ENCODE assay signal across 18 cellular contexts in genomic region chr10:58981846-58982245, GRCh38.
DNase-seq lines count a peak whose midpoint lies in the region; ATAC-seq, FAIRE-seq and TF ChIP-seq lines count a peak whose summit lies in the region.
"Had no signal": no experiment of that assay in that cellular context is flagged by ENCODE, and none has a peak within 500 bp of the region (broad histone marks: within the 10 kb centered on the region; RNA-seq: fewer than 3 reads in every experiment).

No MANE protein-coding gene starts in this region.

- H4K20me1 ChIP-seq in GM12878 (ENCODE audit: control insufficient read depth, insufficient read depth), result no peaks in the 10 kb centered on the region

- ATAC-seq in GM12878 (no peak; the same call in 1 of the 3 replicates), GM18861 (IDR thresholded peaks at IDR 0.05; ENCODE audit: unreplicated experiment) (no peak), GM21447 (IDR thresholded peaks at IDR 0.05; ENCODE audit: unreplicated experiment) (no peak), GM19452 (IDR thresholded peaks at IDR 0.05; ENCODE audit: unreplicated experiment) (no peak)

- H2BK5ac ChIP-seq in mesendoderm (ENCODE audit: low read length), result no peak overlapping the region

- peak overlapping the region; percentile 4 for H3K18ac ChIP-seq in mesendoderm (ENCODE audit: low read length)

- H3K4me3 ChIP-seq in GM12878, result no peak overlapping the region
- H3K4me3 ChIP-seq in mesendoderm (ENCODE audit: low read length), result no peak overlapping the region
- H3K4me3 ChIP-seq in breast epithelium, result no peak overlapping the region
- H3K4me3 ChIP-seq: GM23248, MG63 had no signal

- H2BK15ac ChIP-seq in mesendoderm (replicated peaks; ENCODE audit: low read depth), result no peak overlapping the region

- H4K5ac ChIP-seq in mesendoderm (ENCODE audit: low read length), result no peak overlapping the region

- no TSS peak for BruUV-seq in GM12878 (replicated peaks; lab: Mats Ljungman, UMichigan)

- CTCF ChIA-PET in GM12878 (lab: Yijun Ruan, JAX), result interaction anchor here (0.7 to 5.9 kb wide), 9 partner anchors 11 to 201 kb away, joined by 3 to 56 read pairs (median 9); no protein-coding TSS in a partner anchor

- H3K27me3 ChIP-seq in GM12878 (replicated peaks in 1 of 2; ENCODE audit: control insufficient read depth in 2 of 2, insufficient read depth in 2 of 2, low read length in 1 of 2) (no peaks in the 10 kb centered on the region), mesendoderm (ENCODE audit: insufficient read depth, low read length, poor library complexity) (no peaks in the 10 kb centered on the region), breast epithelium (no peaks in the 10 kb centered on the region)
- H3K27me3 ChIP-seq: MG63 had no signal

- H3K79me1 ChIP-seq in mesendoderm (ENCODE audit: low read length), result no peaks in the 10 kb centered on the region

- no peak overlapping the region for H3K27ac ChIP-seq in GM12878 (ENCODE audit: control insufficient read depth, insufficient read depth)
- H3K27ac ChIP-seq in mesendoderm (ENCODE audit: low read depth, low read length), result no peak overlapping the region
- no peak overlapping the region for H3K27ac ChIP-seq in breast epithelium
- H3K27ac ChIP-seq: C4-2B, GM23248 had no signal

- DNase-seq in NCI-H82 (lab: John Stamatoyannopoulos, UW), result peak; percentile 13
- no peak for DNase-seq in NCI-H82 treated with DMSO at 0.1 percent for 48 hours (lab: John Stamatoyannopoulos, UW; ENCODE audit: unreplicated experiment)
- DNase-seq in GM12878 (ENCODE audit: low read depth, low spot score), result no peak
- DNase-seq in mesendoderm, result peak; percentile 91
- DNase-seq in breast epithelium (ENCODE audit: low spot score in 2 of 2), result no peak
- DNase-seq: GM23248, NCI-H2029, NCI-H226, NCI-H526, SK-N-SH, T-helper 1 cell had no signal

- no peak overlapping the region for H3K4ac ChIP-seq in mesendoderm (ENCODE audit: low read depth, low read length)

- H3K9me3 ChIP-seq in GM12878 (replicated peaks; ENCODE audit: control insufficient read depth, insufficient read depth, low read length), result no peaks in the 10 kb centered on the region
- H3K9me3 ChIP-seq in breast epithelium, result no peaks in the 10 kb centered on the region
- H3K9me3 ChIP-seq: MG63, SK-N-SH had no signal

- TF ChIP-seq RAD21 in GM12878 (IDR thresholded peaks at IDR 0.05; ENCODE audit: insufficient read depth, low read depth, low read length), result no peak

- no peaks in the 10 kb centered on the region for H3K36me3 ChIP-seq in GM12878 (ENCODE audit: control insufficient read depth in 2 of 2, insufficient read depth in 2 of 2, low read length in 1 of 2)
- H3K36me3 ChIP-seq in mesendoderm (ENCODE audit: control insufficient read depth, insufficient read depth, low read length), result no peaks in the 10 kb centered on the region
- no peaks in the 10 kb centered on the region for H3K36me3 ChIP-seq in breast epithelium
- H3K36me3 ChIP-seq: MG63 had no signal

- under 1% methylated on average over 6 of the region's 6 CpGs for WGBS in GM12878 (ENCODE audit: insufficient coverage, insufficient replicate concordance, low lambda C conversion rate, missing lambda C conversion rate)
- WGBS in mesendoderm (ENCODE audit: extremely low coverage, insufficient coverage, low lambda C conversion rate), result no CpG with 5 or more reads among the region's 6 CpGs

- TF ChIP-seq EP300 in GM12878 (IDR thresholded peaks at IDR 0.05; ENCODE audit: borderline replicate concordance in 1 of 2, control insufficient read depth in 1 of 2, low read depth in 2 of 2, low read length in 2 of 2), result no peak

- no peak overlapping the region for H3K23ac ChIP-seq in mesendoderm (ENCODE audit: low read length)

- H3K9ac ChIP-seq in GM12878 (ENCODE audit: control insufficient read depth, insufficient read depth, low read length), result no peak overlapping the region
- no peak overlapping the region for H3K9ac ChIP-seq in mesendoderm (ENCODE audit: low read length)
- H3K9ac ChIP-seq: GM23248, SK-N-SH had no signal

- H2AK5ac ChIP-seq in mesendoderm (ENCODE audit: low read length), result no peak overlapping the region

- H4K8ac ChIP-seq in mesendoderm (ENCODE audit: low read depth, low read length), result no peak overlapping the region

- in situ Hi-C loops in GM12878 (cut with MboI), result no loop called here

- H3K56ac ChIP-seq in mesendoderm (ENCODE audit: low read length), result no peak overlapping the region

- no peak overlapping the region for H2BK120ac ChIP-seq in mesendoderm (ENCODE audit: low read depth, low read length)

- intact Hi-C loops in GM12878 (cut with micrococcal nuclease; ENCODE audit: unreplicated experiment), result loop anchor here (2.0 kb wide), 1 partner anchor 15 kb away; no protein-coding TSS in a partner anchor
- intact Hi-C loops in breast epithelium (cut with DNase I; ENCODE audit: low total_unique reads), result no loop called here

- SMC1A ChIA-PET in GM12878 (lab: Charles Lee; ENCODE audit: uncharacterized antibody, unreplicated experiment), result interaction anchor here (0.8 to 8.6 kb wide), 13 partner anchors 10 to 79 kb away, joined by 3 to 123 read pairs (median 7); no protein-coding TSS in a partner anchor

- TF ChIP-seq CTCF in GM12878 (IDR thresholded peaks at IDR 0.05 in 2 of 3, conservative IDR thresholded peaks at IDR 0.05 in 1 of 3; ENCODE audit: control insufficient read depth in 2 of 3, extremely low read depth in 1 of 3, insufficient read depth in 1 of 3, low read depth in 3 of 3, low read length in 3 of 3) (no peak), breast epithelium (IDR thresholded peaks at IDR 0.05) (no peak)

- H3K79me2 ChIP-seq in GM12878 (ENCODE audit: control insufficient read depth, insufficient read depth, low read length) (no peaks in the 10 kb centered on the region), mesendoderm (ENCODE audit: control insufficient read depth, insufficient read depth, low read length) (no peaks in the 10 kb centered on the region)

- H3K4me1 ChIP-seq in GM12878 (ENCODE audit: control insufficient read depth, insufficient read depth, low read length) (no peaks in the 10 kb centered on the region), mesendoderm (ENCODE audit: control insufficient read depth, low read depth, low read length) (peaks cover 6% of the 10 kb centered on the region), breast epithelium (no peaks in the 10 kb centered on the region)

- TF ChIP-seq POLR2A in GM12878 (IDR thresholded peaks at IDR 0.05; ENCODE audit: low read depth, low read length), result no peak
- TF ChIP-seq POLR2A in breast epithelium (IDR thresholded peaks at IDR 0.05), result no peak

- H2AFZ ChIP-seq in GM12878 (ENCODE audit: control insufficient read depth, low read depth, low read length), result peak overlapping the region; percentile 28; the same call in 1 of the 2 replicates
- H2AFZ ChIP-seq: GM23248 had no signal

- RAD21 ChIA-PET in GM12878 (lab: Charles Lee; ENCODE audit: unreplicated experiment), result interaction anchor here (0.8 to 6.5 kb wide), 11 partner anchors 11 to 197 kb away, joined by 3 to 69 read pairs (median 6); no protein-coding TSS in a partner anchor

- H3K4me2 ChIP-seq in GM12878 (ENCODE audit: control insufficient read depth, insufficient read depth) (no peak overlapping the region), mesendoderm (ENCODE audit: low read length) (no peak overlapping the region)
- H3K4me2 ChIP-seq: SK-N-SH had no signal

- no peak for FAIRE-seq in GM12878 (lab: Jason Lieb, UNC)
- FAIRE-seq: GM12891, GM19239 had no signal

- POLR2A ChIA-PET in GM12878 (lab: Charles Lee), result interaction anchor here (0.8 to 3.9 kb wide), 7 partner anchors 10 to 714 kb away, joined by 3 to 19 read pairs (median 4); partner anchors contain the start of gene IPMK

TF ChIP-seq in GM12878, 131 proteins besides CTCF, POLR2A, EP300 and RAD21:
- TF ChIP-seq, protein P1, sequence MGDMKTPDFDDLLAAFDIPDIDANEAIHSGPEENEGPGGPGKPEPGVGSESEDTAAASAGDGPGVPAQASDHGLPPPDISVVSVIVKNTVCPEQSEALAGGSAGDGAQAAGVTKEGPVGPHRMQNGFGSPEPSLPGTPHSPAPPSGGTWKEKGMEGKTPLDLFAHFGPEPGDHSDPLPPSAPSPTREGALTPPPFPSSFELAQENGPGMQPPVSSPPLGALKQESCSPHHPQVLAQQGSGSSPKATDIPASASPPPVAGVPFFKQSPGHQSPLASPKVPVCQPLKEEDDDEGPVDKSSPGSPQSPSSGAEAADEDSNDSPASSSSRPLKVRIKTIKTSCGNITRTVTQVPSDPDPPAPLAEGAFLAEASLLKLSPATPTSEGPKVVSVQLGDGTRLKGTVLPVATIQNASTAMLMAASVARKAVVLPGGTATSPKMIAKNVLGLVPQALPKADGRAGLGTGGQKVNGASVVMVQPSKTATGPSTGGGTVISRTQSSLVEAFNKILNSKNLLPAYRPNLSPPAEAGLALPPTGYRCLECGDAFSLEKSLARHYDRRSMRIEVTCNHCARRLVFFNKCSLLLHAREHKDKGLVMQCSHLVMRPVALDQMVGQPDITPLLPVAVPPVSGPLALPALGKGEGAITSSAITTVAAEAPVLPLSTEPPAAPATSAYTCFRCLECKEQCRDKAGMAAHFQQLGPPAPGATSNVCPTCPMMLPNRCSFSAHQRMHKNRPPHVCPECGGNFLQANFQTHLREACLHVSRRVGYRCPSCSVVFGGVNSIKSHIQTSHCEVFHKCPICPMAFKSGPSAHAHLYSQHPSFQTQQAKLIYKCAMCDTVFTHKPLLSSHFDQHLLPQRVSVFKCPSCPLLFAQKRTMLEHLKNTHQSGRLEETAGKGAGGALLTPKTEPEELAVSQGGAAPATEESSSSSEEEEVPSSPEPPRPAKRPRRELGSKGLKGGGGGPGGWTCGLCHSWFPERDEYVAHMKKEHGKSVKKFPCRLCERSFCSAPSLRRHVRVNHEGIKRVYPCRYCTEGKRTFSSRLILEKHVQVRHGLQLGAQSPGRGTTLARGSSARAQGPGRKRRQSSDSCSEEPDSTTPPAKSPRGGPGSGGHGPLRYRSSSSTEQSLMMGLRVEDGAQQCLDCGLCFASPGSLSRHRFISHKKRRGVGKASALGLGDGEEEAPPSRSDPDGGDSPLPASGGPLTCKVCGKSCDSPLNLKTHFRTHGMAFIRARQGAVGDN (IDR thresholded peaks at IDR 0.05), result peak; percentile 25; the same call in 1 of the 2 replicates
- no peak for TF ChIP-seq SREBF1 (IDR thresholded peaks at IDR 0.05; ENCODE audit: low read length)

Comparison
In these comparisons a context has a peak if more than half of its experiments do, and no peak if none do; other contexts are left out.
1. DNase-seq: peak in NCI-H82 (single experiment) and mesendoderm (single experiment); none in NCI-H82 treated with DMSO at 0.1 percent for 48 hours (single experiment), GM12878 (single experiment) and breast epithelium (0 of 2).